ENCODE assay signal across 12 cellular contexts in genomic region chr16:19879241-19879792, GRCh38. TPM values are rescaled to one million over a fixed set of nuclear protein-coding genes. Genes with fewer than 3 reads are reported as not detected.
DNase-seq lines count a peak whose midpoint lies in the region; ATAC-seq, FAIRE-seq and TF ChIP-seq lines count a peak whose summit lies in the region.
"Had no signal": no experiment of that assay in that cellular context is flagged by ENCODE, and none has a peak within 500 bp of the region (broad histone marks: within the 10 kb centered on the region; RNA-seq: fewer than 3 reads in every experiment).

No MANE protein-coding gene starts in this region.

- no peak overlapping the region for H3K27ac ChIP-seq in keratinocyte (ENCODE audit: control insufficient read depth, insufficient read depth, low read length)
- H3K27ac ChIP-seq in testis, result peak overlapping the region in 1 of 2 donors; percentile 65
- H3K27ac ChIP-seq: BLaER1 treated with 17β-estradiol and CSF1 and Interleukin-3, amounts not matched to agents 10 nM and 100 nM; HL-60; sigmoid colon; SK-N-MC had no signal

- no TSS peak for BruUV-seq in Caco-2 (replicated peaks; lab: Mats Ljungman, UMichigan)

- TF ChIP-seq CTCF in Caco-2 (IDR thresholded peaks at IDR 0.05; ENCODE audit: insufficient read depth in 1 of 2, low read depth in 1 of 2, low read length in 1 of 2, severe bottlenecking in 1 of 2, unreplicated experiment in 1 of 2), result no peak
- no peak for TF ChIP-seq CTCF in WTC11 (IDR thresholded peaks at IDR 0.05)
- peak in 1 of 3 experiments; percentile 34 for TF ChIP-seq CTCF in keratinocyte (optimal IDR thresholded peaks at IDR 0.05 in 1 of 3, IDR thresholded peaks at IDR 0.05 in 1 of 3, conservative IDR thresholded peaks at IDR 0.05 in 1 of 3; ENCODE audit: extremely low read depth in 1 of 3, insufficient read depth in 2 of 3, low read length in 3 of 3)
- TF ChIP-seq CTCF in chondrocyte (IDR thresholded peaks at IDR 0.05), result no peak
- no peak for TF ChIP-seq CTCF in testis (IDR thresholded peaks at IDR 0.05)

- TF ChIP-seq POLR2A in testis (IDR thresholded peaks at IDR 0.05), result no peak

- peak; percentile 73 for FAIRE-seq in keratinocyte (lab: Jason Lieb, UNC)

- H3K4me2 ChIP-seq in keratinocyte (ENCODE audit: control insufficient read depth, extremely low read depth, insufficient read depth, low read depth, low read length), result peak overlapping the region; percentile 47
- H3K4me2 ChIP-seq: BLaER1 treated with 17β-estradiol and CSF1 and Interleukin-3, amounts not matched to agents 10 nM and 100 nM had no signal

- H3K4me3 Mint-ChIP-seq in Caco-2 (ENCODE audit: unreplicated experiment), result no peak overlapping the region
- H3K4me3 Mint-ChIP-seq in WTC11, result peak overlapping the region; percentile 20; the same call in 1 of the 2 replicates
- H3K4me3 Mint-ChIP-seq in chondrocyte (ENCODE audit: unreplicated experiment), result no peak overlapping the region

- H3K9ac ChIP-seq in keratinocyte (ENCODE audit: control insufficient read depth, extremely low read depth, insufficient read depth, low read length), result no peak overlapping the region
- H3K9ac ChIP-seq: BLaER1 treated with 17β-estradiol and CSF1 and Interleukin-3, amounts not matched to agents 10 nM and 100 nM had no signal

- H3K36me3 Mint-ChIP-seq in Caco-2 (ENCODE audit: insufficient read depth, unreplicated experiment) (peaks cover 6% of the 10 kb centered on the region), WTC11 (peaks cover 33% of the 10 kb centered on the region), chondrocyte (ENCODE audit: low read depth) (no peaks in the 10 kb centered on the region)

- H2AFZ ChIP-seq in keratinocyte (ENCODE audit: control insufficient read depth, low read length), result no peak overlapping the region

- POLR2A ChIA-PET in Caco-2 (lab: Charles Lee), result no interaction called here
- POLR2A ChIA-PET in WTC11 (lab: Charles Lee), result interaction anchor here (0.5 kb wide), 1 partner anchor 165 kb away, joined by 3 read pairs; no protein-coding TSS in a partner anchor

- WGBS in testis, 2 donors, result 63 to 69% methylated on average over 13 of the region's 13 CpGs

- H3K27ac Mint-ChIP-seq in Caco-2 (ENCODE audit: unreplicated experiment), result no peak overlapping the region
- peak overlapping the region; percentile 99 for H3K27ac Mint-ChIP-seq in WTC11
- no peak overlapping the region for H3K27ac Mint-ChIP-seq in chondrocyte (ENCODE audit: unreplicated experiment)

- H3K4me3 ChIP-seq in Caco-2 (ENCODE audit: low read depth, low read length), result no peak overlapping the region
- H3K4me3 ChIP-seq in keratinocyte (ENCODE audit: control insufficient read depth in 2 of 3, extremely low read depth in 1 of 3, insufficient read depth in 2 of 3, low read depth in 1 of 3, low read length in 3 of 3), result no peak overlapping the region
- H3K4me3 ChIP-seq in testis, result no peak overlapping the region
- H3K4me3 ChIP-seq: BLaER1 treated with 17β-estradiol and CSF1 and Interleukin-3, amounts not matched to agents 10 nM and 100 nM; sigmoid colon; SK-N-MC had no signal

- H3K27me3 ChIP-seq in Caco-2 (replicated peaks; ENCODE audit: control insufficient read depth, insufficient read depth, low read length) (no peaks in the 10 kb centered on the region), keratinocyte (ENCODE audit: control insufficient read depth, extremely low read depth, insufficient read depth, low read length) (peaks cover 22% of the 10 kb centered on the region), testis (no peaks in the 10 kb centered on the region)

- peaks cover 5% of the 10 kb centered on the region for H3K4me1 Mint-ChIP-seq in Caco-2 (ENCODE audit: low read depth, unreplicated experiment)
- peaks cover 75% of the 10 kb centered on the region for H3K4me1 Mint-ChIP-seq in WTC11
- H3K4me1 Mint-ChIP-seq in chondrocyte (ENCODE audit: low read depth), result peaks cover 6% of the 10 kb centered on the region

- dilution Hi-C loops in keratinocyte (cut with MboI; ENCODE audit: extremely low pct_ligation_motif_present, low sequenced_read_pairs), result no loop called here

- no peaks in the 10 kb centered on the region for H3K9me3 Mint-ChIP-seq in Caco-2 (ENCODE audit: unreplicated experiment)
- no peaks in the 10 kb centered on the region for H3K9me3 Mint-ChIP-seq in WTC11
- no peaks in the 10 kb centered on the region for H3K9me3 Mint-ChIP-seq in chondrocyte (ENCODE audit: low read depth)

- no peaks in the 10 kb centered on the region for H3K27me3 Mint-ChIP-seq in Caco-2 (ENCODE audit: insufficient read depth, unreplicated experiment)
- H3K27me3 Mint-ChIP-seq in WTC11 (ENCODE audit: low read depth), result no peaks in the 10 kb centered on the region
- peaks cover 10% of the 10 kb centered on the region for H3K27me3 Mint-ChIP-seq in chondrocyte (ENCODE audit: low read depth)

- no peaks in the 10 kb centered on the region for H4K20me1 ChIP-seq in keratinocyte (ENCODE audit: control insufficient read depth, extremely low read depth, insufficient read depth, low read length)

- ATAC-seq in WTC11 (peak; percentile 46), HG03025 (IDR thresholded peaks at IDR 0.05; ENCODE audit: low FRiP score, unreplicated experiment) (no peak), HG03442 (IDR thresholded peaks at IDR 0.05; ENCODE audit: unreplicated experiment) (no peak)

- H3K79me2 ChIP-seq in keratinocyte (ENCODE audit: control insufficient read depth, insufficient read depth, low read length), result no peaks in the 10 kb centered on the region

- peak; percentile 11 to 53 for DNase-seq in Caco-2
- peak; percentile 15 to 99 (median 94) for DNase-seq in NCI-H1417 (lab: John Stamatoyannopoulos, UW)
- peak; percentile 64 for DNase-seq in WTC11 (ENCODE audit: low spot score)
- DNase-seq in keratinocyte (ENCODE audit: low read depth, low spot score), result peak; percentile 77
- no peak for DNase-seq in chondrocyte (ENCODE audit: low spot score)
- DNase-seq in testis, result no peak
- DNase-seq: sigmoid colon had no signal

- no peaks in the 10 kb centered on the region for H3K36me3 ChIP-seq in Caco-2 (ENCODE audit: control insufficient read depth, insufficient read depth, low read length)
- no peaks in the 10 kb centered on the region for H3K36me3 ChIP-seq in keratinocyte (ENCODE audit: control insufficient read depth in 2 of 2, extremely low read depth in 1 of 2, insufficient read depth in 2 of 2, low read length in 2 of 2)
- no peaks in the 10 kb centered on the region for H3K36me3 ChIP-seq in testis (ENCODE audit: low read depth, missing control alignments)
- H3K36me3 ChIP-seq: BLaER1 treated with 17β-estradiol and CSF1 and Interleukin-3, amounts not matched to agents 10 nM and 100 nM; sigmoid colon had no signal

- H3K9me3 ChIP-seq in Caco-2 (no peaks in the 10 kb centered on the region), keratinocyte (ENCODE audit: control insufficient read depth, low read depth, low read length) (no peaks in the 10 kb centered on the region), testis (no peaks in the 10 kb centered on the region)
- H3K9me3 ChIP-seq: BLaER1 treated with 17β-estradiol and CSF1 and Interleukin-3, amounts not matched to agents 10 nM and 100 nM; sigmoid colon had no signal

- intact Hi-C loops in Caco-2 (cut with micrococcal nuclease; ENCODE audit: unreplicated experiment), result no loop called here
- intact Hi-C loops in testis (cut with DNase I; ENCODE audit: low total_unique reads), result no loop called here

- no peaks in the 10 kb centered on the region for H3K4me1 ChIP-seq in Caco-2
- peaks cover 8% of the 10 kb centered on the region for H3K4me1 ChIP-seq in keratinocyte (ENCODE audit: control insufficient read depth, extremely low read depth, insufficient read depth, low read length)
- H3K4me1 ChIP-seq in testis, result peaks cover 43% of the 10 kb centered on the region

- H3K9me1 ChIP-seq in keratinocyte (ENCODE audit: control insufficient read depth, extremely low read depth, insufficient read depth, low read length), result no peaks in the 10 kb centered on the region

- CTCF ChIA-PET in Caco-2 (lab: Charles Lee), result interaction anchor here (1.1 kb wide), 1 partner anchor 296 kb away, joined by 5 read pairs; no protein-coding TSS in a partner anchor
- CTCF ChIA-PET in WTC11 (lab: Charles Lee), result interaction anchor here (0.6 to 2.0 kb wide), 5 partner anchors 28 to 324 kb away, joined by 3 to 5 read pairs (median 3); partner anchors contain the start of gene VPS35L

TF ChIP-seq in WTC11, 78 proteins besides CTCF, POLR2A, EP300 and RAD21 (continues in another document):
- TF ChIP-seq NR3C1 (CRISPR knock-in tag; conservative IDR thresholded peaks at IDR 0.05; ENCODE audit: low read depth), result no peak

RNA-seq across cellular contexts. Expression of gene GPRC5B, which starts 5.3 kb away (rescaled TPM):
- 7.6 and 14.0 TPM in 2 replicates for total RNA-seq in Caco-2 (2022)
- total RNA-seq in WTC11 (2021), result 104 to 107 TPM (median 105 TPM) in 3 replicates
- 0.03 to 0.23 TPM (median 0.08 TPM) in 3 replicates for polyA plus RNA-seq in keratinocyte
- not detected for polyA plus RNA-seq in keratinocyte (2011; ENCODE audit: low read depth)
- 0.01 and 0.05 TPM in 2 replicates for polyA plus RNA-seq in keratinocyte (2011; cell fraction: cytosol; rRNA removed)
- 0.20 and 0.45 TPM in 2 replicates for polyA plus RNA-seq in keratinocyte (2011; cell fraction: nucleus; rRNA removed)
- 0.17 TPM in 1 of 2 replicates, not detected in the other for polyA plus RNA-seq in keratinocyte (2012; ENCODE audit: low replicate concordance)
- 0.13 TPM in 1 of 3 replicates, not detected in the others for polyA minus RNA-seq in keratinocyte
- polyA minus RNA-seq in keratinocyte (2011; cell fraction: cytosol; rRNA and poly(A)+ RNA removed), result not detected
- 0.42 and 0.93 TPM in 2 replicates for polyA minus RNA-seq in keratinocyte (2011; cell fraction: nucleus; rRNA and poly(A)+ RNA removed)
- 1.9 to 2.2 TPM (median 2.1 TPM) in 3 replicates for total RNA-seq in chondrocyte
- 100 to 1,000 TPM; 195 to 303 TPM for total RNA-seq in testis
- 144 TPM for polyA plus RNA-seq in testis (ENCODE audit: insufficient read depth, low read depth, low replicate concordance)

Comparison
In these comparisons a context has a peak if more than half of its experiments do, and no peak if none do; other contexts are left out.
1. DNase-seq: peak in Caco-2 (2 of 2), NCI-H1417 (3 of 3), WTC11 (single experiment) and keratinocyte (single experiment); none in chondrocyte (single experiment) and testis (single experiment).